8 cellular contexts compared by ENCODE assay signal in the genomic region with DNA sequence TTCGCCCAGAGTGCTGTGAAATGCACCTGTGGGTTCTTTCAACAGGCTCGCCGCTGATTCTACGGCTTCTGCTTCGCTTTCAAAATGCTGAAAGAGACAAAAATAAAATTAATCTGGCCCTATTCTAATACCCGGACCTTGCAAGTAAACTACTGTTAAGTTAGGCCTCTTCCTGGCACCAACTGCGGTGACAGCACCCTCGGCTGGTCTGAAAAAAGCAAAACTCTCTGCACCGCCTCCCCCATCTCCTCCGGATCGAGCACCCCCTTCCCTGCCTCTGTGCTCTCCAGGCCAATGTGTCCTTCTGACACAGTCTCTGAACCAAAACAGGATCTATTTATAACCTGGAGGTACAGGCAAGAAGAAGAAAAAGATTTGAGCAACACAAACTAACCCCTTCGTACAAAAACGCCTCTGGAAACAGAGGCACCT. TPM values are rescaled to one million over a fixed set of nuclear protein-coding genes. Genes with fewer than 3 reads are reported as not detected.
A peak's percentile ranks its signal among the peaks of the same experiment; 100 is the strongest.
DNase-seq lines count a peak whose midpoint lies in the region; ATAC-seq and TF ChIP-seq lines count a peak whose summit lies in the region.

No MANE protein-coding gene starts in this region.

- H4K8ac ChIP-seq in H9 (replicated peaks; ENCODE audit: insufficient read length, low read depth, low read length), result no peak overlapping the region

- H3K27ac ChIP-seq in H9 (ENCODE audit: insufficient read length, low read depth, low read length) (no peak overlapping the region), ectodermal cell (ENCODE audit: insufficient read depth, low read depth, low read length, poor library complexity, severe bottlenecking) (no peak overlapping the region), lower lobe of right lung (peak overlapping the region; percentile 98)

- no peak overlapping the region for H2BK15ac ChIP-seq in H9 (ENCODE audit: low read depth, low read length)

- H3K4me2 ChIP-seq in H9 (ENCODE audit: insufficient read depth, insufficient read length, low read length), result peak overlapping the region; percentile 70

- H2BK20ac ChIP-seq in H9 (ENCODE audit: low read depth, low read length, poor library complexity, severe bottlenecking), result no peak overlapping the region

- H3K9me3 ChIP-seq in H9 (ENCODE audit: control insufficient read depth, low read depth, low read length) (no peaks in the 10 kb centered on the region), ectodermal cell (ENCODE audit: control insufficient read depth, low read length) (no peaks in the 10 kb centered on the region), lower lobe of right lung (no peaks in the 10 kb centered on the region)

- peak overlapping the region; percentile 97 to 99 for H3K4me3 Mint-ChIP-seq in H9

- H3K36me3 Mint-ChIP-seq in H9 (ENCODE audit: insufficient read depth in 1 of 3, low read depth in 3 of 3), result peaks cover 0 to 7% (median 0%) of the 10 kb centered on the region in 3 experiments; a peak in 1 of 7 replicates

- no peak for TF ChIP-seq POLR2A in NB4 (IDR thresholded peaks at IDR 0.05; ENCODE audit: extremely low read depth, insufficient read length)

- no peaks in the 10 kb centered on the region for H3K9me3 Mint-ChIP-seq in H9

- no peak for TF ChIP-seq CTCF in GM06990 (IDR thresholded peaks at IDR 0.05; ENCODE audit: insufficient read depth, low read length, poor library complexity, severe bottlenecking)
- no peak; the same call in 2 of the 3 replicates for TF ChIP-seq CTCF in H9 (conservative IDR thresholded peaks at IDR 0.05)
- peak; percentile 21 for TF ChIP-seq CTCF in NB4 (IDR thresholded peaks at IDR 0.05; ENCODE audit: low read depth, low read length)
- peak; percentile 10 for TF ChIP-seq CTCF in lower lobe of right lung (IDR thresholded peaks at IDR 0.05)

- H3K27me3 ChIP-seq in GM06990 (replicated peaks; ENCODE audit: control insufficient read depth, insufficient read depth, low read length), result no peaks in the 10 kb centered on the region
- no peaks in the 10 kb centered on the region for H3K27me3 ChIP-seq in H9 (ENCODE audit: insufficient read depth, low read length)
- H3K27me3 ChIP-seq in ectodermal cell (ENCODE audit: control insufficient read depth, insufficient read depth, low read length, poor library complexity, severe bottlenecking), result peaks cover 16% of the 10 kb centered on the region
- H3K27me3 ChIP-seq in lower lobe of right lung (ENCODE audit: low read depth), result no peaks in the 10 kb centered on the region

- no peaks in the 10 kb centered on the region for H4K20me1 ChIP-seq in H9 (ENCODE audit: control insufficient read depth, insufficient read depth, insufficient read length)

- H3K14ac ChIP-seq in H9 (ENCODE audit: insufficient read depth, low read length), result no peak overlapping the region

- no peaks in the 10 kb centered on the region for H3K79me1 ChIP-seq in H9 (ENCODE audit: insufficient read depth, low read depth, low read length, poor library complexity, severe bottlenecking)

- H2BK120ac ChIP-seq in H9 (ENCODE audit: low read depth, low read length, poor library complexity, severe bottlenecking), result no peak overlapping the region

- H3K4me1 Mint-ChIP-seq in H9, result peaks cover 21 to 23% of the 10 kb centered on the region in 2 experiments

- no peak overlapping the region for H3K56ac ChIP-seq in H9 (ENCODE audit: insufficient read length, low read depth, low read length)

- H3K27ac Mint-ChIP-seq in H9, result peak overlapping the region in 2 of 3 experiments; percentile 71 to 96; a peak in 4 of 7 replicates

- peak; percentile 49 for DNase-seq in GM06990 (ENCODE audit: extremely low read depth, insufficient read length)
- peak; percentile 46 for DNase-seq in H9
- DNase-seq in NB4 (ENCODE audit: low read depth), result peak; percentile 80
- peak; percentile 48 for DNase-seq in activated CD4-positive, alpha-beta T cell treated with anti-CD3 and anti-CD28 coated beads, Interleukin-2, amount 50 U/mL, for 1 hour
- DNase-seq in lower lobe of right lung, result peak; percentile 58
- DNase-seq in stimulated activated CD4-positive, alpha-beta T cell treated with anti-CD3 and anti-CD28 coated beads, TNF-alpha, amount 100 ng/mL, for 4 hours (ENCODE audit: low read depth in 3 of 3), result peak; percentile 12 to 18 (median 15)

- no peak overlapping the region for H3T11ph ChIP-seq in H9 (ENCODE audit: low read length)

- no peaks in the 10 kb centered on the region; the same call in 1 of the 2 replicates for H3K36me3 ChIP-seq in GM06990 (ENCODE audit: control insufficient read depth, insufficient read depth, low read length)
- no peaks in the 10 kb centered on the region for H3K36me3 ChIP-seq in ectodermal cell (ENCODE audit: control insufficient read depth, insufficient read depth, low read length)
- H3K36me3 ChIP-seq in lower lobe of right lung, result peaks cover 39% of the 10 kb centered on the region

- no peak overlapping the region for H3K18ac ChIP-seq in H9 (ENCODE audit: insufficient read length, low read depth, low read length)

- H2AK5ac ChIP-seq in H9 (ENCODE audit: insufficient read length, low read length), result no peak overlapping the region

- no peak overlapping the region for H4K91ac ChIP-seq in H9 (ENCODE audit: insufficient read length, low read depth, low read length)

- whole genome bisulfite sequencing in H9 (ENCODE audit: extremely low coverage, insufficient read length, low lambda C conversion rate), result no CpG with 5 or more reads among the region's 13 CpGs
- 8 to 10% methylated on average over 13 of the region's 13 CpGs for WGBS in ectodermal cell, 2 experiments

- no peak overlapping the region for H4K5ac ChIP-seq in H9 (ENCODE audit: insufficient read length, low read depth, low read length)

- H3K4me3 ChIP-seq in GM06990 (replicated peaks; ENCODE audit: low read depth, low read length) (peak overlapping the region; percentile 99), NB4 (ENCODE audit: low read depth, low read length) (peak overlapping the region; percentile 72), ectodermal cell (ENCODE audit: insufficient read depth, low read depth, low read length) (peak overlapping the region; percentile 78), lower lobe of right lung (peak overlapping the region; percentile 85)

- H3K27me3 Mint-ChIP-seq in H9 (ENCODE audit: low read depth), result peaks cover 12% of the 10 kb centered on the region

- intact Hi-C loops in lower lobe of right lung (cut with DNase I), result no loop called here

- H3K9ac ChIP-seq in H9 (ENCODE audit: extremely low read depth, insufficient read length, low read length), result peak overlapping the region; percentile 2

- no peak overlapping the region for H2BK12ac ChIP-seq in H9 (ENCODE audit: insufficient read length, low read depth, low read length)

- H3K23me2 ChIP-seq in H9 (ENCODE audit: insufficient read length, low read depth, low read length, poor library complexity, severe bottlenecking), result peaks cover 9% of the 10 kb centered on the region

- H2BK5ac ChIP-seq in H9 (ENCODE audit: insufficient read length, low read length), result no peak overlapping the region

- ATAC-seq in lower lobe of right lung (peak; percentile 63 to 70), HG03571 (IDR thresholded peaks at IDR 0.05; ENCODE audit: unreplicated experiment) (no peak)

- H3K23ac ChIP-seq in H9 (ENCODE audit: insufficient read length, low read depth, low read length), result no peak overlapping the region

- H3K79me2 ChIP-seq in H9 (ENCODE audit: insufficient read depth, low read length), result no peaks in the 10 kb centered on the region

- no peak overlapping the region for H2AFZ ChIP-seq in H9 (ENCODE audit: low read length)

- H3K4me1 ChIP-seq in H9 (ENCODE audit: insufficient read depth, low read length), result no peaks in the 10 kb centered on the region
- H3K4me1 ChIP-seq in ectodermal cell (ENCODE audit: control insufficient read depth, insufficient read depth, low read length), result peaks cover 7% of the 10 kb centered on the region
- H3K4me1 ChIP-seq in lower lobe of right lung, result peaks cover 53% of the 10 kb centered on the region

- no peak overlapping the region for H3K4ac ChIP-seq in H9 (ENCODE audit: low read depth, low read length)

RNA-seq across cellular contexts. Expression of a gene that starts 1.1 kb away (rescaled TPM):
- total RNA-seq in H9 (2021) (3.3 and 5.8 TPM in 2 replicates), lower lobe of right lung (46.7 TPM)
- 20.1 TPM for polyA plus RNA-seq in ectodermal cell (2013, experiment 1 of 4)
- 20.4 TPM for polyA plus RNA-seq in ectodermal cell (2013, experiment 2 of 4)
- polyA plus RNA-seq in ectodermal cell (2013, experiment 3 of 4), result 14.7 TPM
- 19.4 TPM for polyA plus RNA-seq in ectodermal cell (2013, experiment 4 of 4)

Comparison
In these comparisons a context has a peak if more than half of its experiments do, and no peak if none do; other contexts are left out.
1. DNase-seq: peak in every context shown above with its lines; median percentile 80 in NB4; 58 in lower lobe of right lung; 49 in GM06990; 48 in activated CD4-positive, alpha-beta T cell treated with anti-CD3 and anti-CD28 coated beads, Interleukin-2, amount 50 U/mL, for 1 hour; 46 in H9; 15 in stimulated activated CD4-positive, alpha-beta T cell treated with anti-CD3 and anti-CD28 coated beads, TNF-alpha, amount 100 ng/mL, for 4 hours.
2. CTCF ChIP-seq: peak in NB4 (single experiment) and lower lobe of right lung (single experiment); none in GM06990 (single experiment) and H9 (single experiment).
3. Peak in every context shown above with its lines, with median percentiles within 50 percentile points of each other: H3K4me3 ChIP-seq.